Comparison of ENCODE assay signal across 1 cellular context in genomic region chr4:119068529-119068962, GRCh38.
TF ChIP-seq lines count a peak whose summit lies in the region.

No MANE protein-coding gene starts in this region.

TF ChIP-seq in H1, 55 proteins besides CTCF, POLR2A, EP300 and RAD21:
- TF ChIP-seq RFX5 (IDR thresholded peaks at IDR 0.05; ENCODE audit: borderline replicate concordance, low read depth, low read length) (no peak), ASH2L (IDR thresholded peaks at IDR 0.05; ENCODE audit: low read length) (no peak), RNF2 (IDR thresholded peaks at IDR 0.05; ENCODE audit: borderline replicate concordance, low read depth, low read length, missing control alignments, poor library complexity, severe bottlenecking) (no peak), CEBPB (IDR thresholded peaks at IDR 0.05; ENCODE audit: low read depth, low read length) (no peak), TAF7 (optimal IDR thresholded peaks at IDR 0.05; ENCODE audit: borderline replicate concordance, low read depth, low read length) (no peak), SRF (IDR thresholded peaks at IDR 0.05; ENCODE audit: low read depth, low read length) (no peak), RXRA (IDR thresholded peaks at IDR 0.05; ENCODE audit: insufficient read depth, low read depth, low read length) (no peak), KDM1A (IDR thresholded peaks at IDR 0.05; ENCODE audit: borderline replicate concordance, low read length) (no peak), CBX5 (IDR thresholded peaks at IDR 0.05; ENCODE audit: low read depth, low read length) (no peak), EGR1 (IDR thresholded peaks at IDR 0.05; ENCODE audit: borderline replicate concordance, low read depth, low read length) (no peak)
TF ChIP-seq in H1: peak in this region for 0.
